ENCODE assay signal across 8 cellular contexts in genomic region chr11:3421608-3422379, GRCh38. TPM values are rescaled to one million over a fixed set of nuclear protein-coding genes. Genes with fewer than 3 reads are reported as not detected.
DNase-seq lines count a peak whose midpoint lies in the region; ATAC-seq, FAIRE-seq and TF ChIP-seq lines count a peak whose summit lies in the region.
"Not testable (repeated sequence)": the region's sequence is repeated elsewhere in the genome, so short reads cannot be mapped to it uniquely, and the experiment has no call there.

No MANE protein-coding gene starts in this region.

- not testable (repeated sequence) for H3K14ac ChIP-seq in H1 (ENCODE audit: insufficient read length)

- not testable (repeated sequence) for H2BK5ac ChIP-seq in H1 (ENCODE audit: low read depth, low read length)

- H4K8ac ChIP-seq in H1 (ENCODE audit: extremely low read depth, insufficient read depth, low read length) = not testable (repeated sequence)

- not testable (repeated sequence) for TF ChIP-seq RAD21 in H1 (IDR thresholded peaks at IDR 0.05 in 1 of 2, conservative IDR thresholded peaks at IDR 0.05 in 1 of 2; ENCODE audit: low read depth in 2 of 2, low read length in 2 of 2)

- not testable (repeated sequence) for H2BK120ac ChIP-seq in H1 (replicated peaks; ENCODE audit: low read depth, low read length)

- not testable (repeated sequence) for H3K23ac ChIP-seq in H1 (ENCODE audit: insufficient read length)

- intact Hi-C loops in left lung (cut with DNase I) = not testable (repeated sequence)
- intact Hi-C loops in psoas muscle (cut with DNase I) = loop anchor here in 1 of 2 donors (5.0 kb wide), 1 partner anchor 44 kb away; the partner anchor contains the start of gene ZNF195

- not testable (repeated sequence) for H3K36me3 Mint-ChIP-seq in IgD-negative memory B cell

- H3K9me3 Mint-ChIP-seq in IgD-negative memory B cell = not testable (repeated sequence)

- H4K5ac ChIP-seq in H1 (ENCODE audit: insufficient read length, low read depth, low read length) = not testable (repeated sequence)

- not testable (repeated sequence) for H3K4ac ChIP-seq in H1 (replicated peaks; ENCODE audit: insufficient read length, low read depth, low read length)

- not testable (repeated sequence) for H2BK12ac ChIP-seq in H1 (ENCODE audit: low read depth, low read length)

- H4K91ac ChIP-seq in H1 (replicated peaks; ENCODE audit: insufficient read length, low read length) = not testable (repeated sequence)

- H3K27ac ChIP-seq in RWPE2 (ENCODE audit: poor library complexity, severe bottlenecking) (peak overlapping the region; percentile 52), left lung (peak overlapping the region; percentile 13 to 57), psoas muscle (peak overlapping the region; percentile 70), tibial nerve (peak overlapping the region; percentile 66 to 86 (median 78))
- H3K27ac ChIP-seq in H1 (ENCODE audit: low read depth, low read length) = not testable (repeated sequence)

- H3K4me2 ChIP-seq in H1 (ENCODE audit: insufficient read depth in 1 of 2, low read depth in 2 of 2, low read length in 2 of 2) = peak overlapping the region; percentile 69 to 96

- H2BK15ac ChIP-seq in H1 (ENCODE audit: low read length) = not testable (repeated sequence)

- FAIRE-seq in H1 (lab: Jason Lieb, UNC) = not testable (repeated sequence)

- not testable (repeated sequence) for H3K79me1 ChIP-seq in H1 (ENCODE audit: low read depth, low read length)

- not testable (repeated sequence) for H3K56ac ChIP-seq in H1 (replicated peaks; ENCODE audit: insufficient read length, low read depth, low read length)

- peak overlapping the region; percentile 86 to 98 (median 97) for H3K27ac Mint-ChIP-seq in IgD-negative memory B cell

- peak overlapping the region in 3 of 4 experiments; percentile 38 to 74 (median 50); a peak in 6 of 7 replicates for H3K9ac ChIP-seq in H1 (replicated peaks in 1 of 4; ENCODE audit: extremely low read depth in 1 of 4, low read depth in 3 of 4, low read length in 3 of 4)

- WGBS in H1 (ENCODE audit: extremely low coverage in 1 of 2, insufficient coverage in 1 of 2, insufficient read length in 1 of 2, insufficient replicate concordance in 2 of 2, low coverage in 1 of 2, low lambda C conversion rate in 2 of 2, missing lambda C conversion rate in 1 of 2), 2 experiments = 16% methylated on average over 28 of the region's 42 CpGs; no CpG with 5 or more reads in 1 of the 2 experiments
- 5 to 6% (median 6%) methylated on average over 34 to 41 of the region's 42 CpGs for WGBS in psoas muscle, 3 donors
- 5 to 7% methylated on average over 29 to 31 of the region's 42 CpGs for WGBS in tibial nerve, 2 donors

- H2BK20ac ChIP-seq in H1 (ENCODE audit: low read length) = not testable (repeated sequence)

- H3K9me3 ChIP-seq in RWPE2 (ENCODE audit: severe bottlenecking); H1 (ENCODE audit: insufficient read depth in 2 of 2, low read depth in 1 of 2, low read length in 1 of 2); left lung; psoas muscle; tibial nerve: not testable (repeated sequence)

- not testable (repeated sequence) for H3K23me2 ChIP-seq in H1 (ENCODE audit: low read depth, low read length)

- TF ChIP-seq POLR2A in H1 (IDR thresholded peaks at IDR 0.05; ENCODE audit: control extremely low read depth in 1 of 2, low read depth in 2 of 2, low read length in 2 of 2) = peak; percentile 50 to 52; a peak in 2 of 3 replicates
- not testable (repeated sequence) for TF ChIP-seq POLR2A in tibial nerve (IDR thresholded peaks at IDR 0.05)

- not testable (repeated sequence) for H3K27me3 ChIP-seq in RWPE2 (ENCODE audit: insufficient read depth, poor library complexity, severe bottlenecking); H1 (replicated peaks in 1 of 4; ENCODE audit: control insufficient read depth in 3 of 4, extremely low read depth in 1 of 4, insufficient read depth in 3 of 4, low read length in 3 of 4); left lung; psoas muscle (ENCODE audit: insufficient read depth in 3 of 3, low read length in 2 of 3); tibial nerve

- peak overlapping the region; percentile 91 to 99 (median 97) for H3K4me3 Mint-ChIP-seq in IgD-negative memory B cell

- H2AFZ ChIP-seq in H1 (ENCODE audit: low read length) = not testable (repeated sequence)

- not testable (repeated sequence) for H3K36me3 ChIP-seq in RWPE2 (ENCODE audit: low read depth); H1 (ENCODE audit: control insufficient read depth in 2 of 4, insufficient read depth in 4 of 4, low read length in 3 of 4); left lung; psoas muscle (ENCODE audit: insufficient read depth in 1 of 2, low read depth in 1 of 2); tibial nerve

- not testable (repeated sequence) for TF ChIP-seq EP300 in H1 (IDR thresholded peaks at IDR 0.05; ENCODE audit: borderline replicate concordance in 1 of 2, low read depth in 2 of 2, low read length in 2 of 2)
- TF ChIP-seq EP300 in tibial nerve (IDR thresholded peaks at IDR 0.05) = peak in 1 of 2 donors; percentile 12

- TF ChIP-seq CTCF in RWPE2 (IDR thresholded peaks at IDR 0.05; ENCODE audit: poor library complexity, severe bottlenecking); H1 (IDR thresholded peaks at IDR 0.05; ENCODE audit: control extremely low read depth in 1 of 3, insufficient read depth in 1 of 3, low read depth in 1 of 3, low read length in 3 of 3); left lung (IDR thresholded peaks at IDR 0.05); psoas muscle (IDR thresholded peaks at IDR 0.05); tibial nerve (IDR thresholded peaks at IDR 0.05): not testable (repeated sequence)

- not testable (repeated sequence) for H4K20me1 ChIP-seq in H1 (replicated peaks in 1 of 2; ENCODE audit: control insufficient read depth in 1 of 2, insufficient read depth in 2 of 2, low read length in 2 of 2)

- H3K4me3 ChIP-seq in RWPE2 (ENCODE audit: severe bottlenecking) = peak overlapping the region; percentile 54
- peak overlapping the region; percentile 57 to 71 (median 62) for H3K4me3 ChIP-seq in H1 (ENCODE audit: extremely low read depth in 1 of 4, insufficient read depth in 2 of 4, low read depth in 3 of 4, low read length in 4 of 4)
- H3K4me3 ChIP-seq in left lung = peak overlapping the region; percentile 37 to 57
- peak overlapping the region; percentile 83 for H3K4me3 ChIP-seq in psoas muscle
- H3K4me3 ChIP-seq in tibial nerve = peak overlapping the region; percentile 48 to 74 (median 66)

- H3K79me2 ChIP-seq in H1 (ENCODE audit: control insufficient read depth in 1 of 2, insufficient read depth in 2 of 2, low read length in 2 of 2) = not testable (repeated sequence)

- not testable (repeated sequence) for H3K4me1 Mint-ChIP-seq in IgD-negative memory B cell

- not testable (repeated sequence) for ATAC-seq in RWPE2 (ENCODE audit: low read depth); left lung; psoas muscle

- not testable (repeated sequence) for H2AK5ac ChIP-seq in H1 (ENCODE audit: low read depth, low read length)

- CTCF ChIA-PET in H1 (lab: Charles Lee; ENCODE audit: partially characterized antibody) = not testable (repeated sequence)

- not testable (repeated sequence) for H3K27me3 Mint-ChIP-seq in IgD-negative memory B cell

- DNase-seq in EL (peak; percentile 67), H1 (ENCODE audit: low read depth in 1 of 2, low spot score in 2 of 2) (peak in 1 of 2 experiments; percentile 64)
- not testable (repeated sequence) for DNase-seq in RWPE2 (ENCODE audit: low spot score); left lung; psoas muscle; tibial nerve (ENCODE audit: low spot score in 2 of 2)
- DNase-seq in activated effector memory CD4-positive, alpha-beta T cell treated with anti-CD3 and anti-CD28 coated beads, Interleukin-2, amount 50 U/mL, for 16 hours = peak; percentile 65

- POLR2A ChIA-PET in H1 (lab: Charles Lee; ENCODE audit: partially characterized antibody) = interaction anchor here (0.7 to 0.9 kb wide), 2 partner anchors 26 to 81 kb away, joined by 3 to 4 read pairs; no protein-coding TSS in a partner anchor

- not testable (repeated sequence) for H3K4me1 ChIP-seq in RWPE2 (ENCODE audit: insufficient read depth, poor library complexity, severe bottlenecking); H1 (replicated peaks in 1 of 4; ENCODE audit: control insufficient read depth in 3 of 4, insufficient read depth in 4 of 4, low read length in 3 of 4); left lung; psoas muscle
- peaks cover 0 to 16% (median 3%) of the 10 kb centered on the region in 4 donors for H3K4me1 ChIP-seq in tibial nerve

- not testable (repeated sequence) for H3K18ac ChIP-seq in H1 (ENCODE audit: extremely low read depth, low read length)

TF ChIP-seq in H1, 55 proteins besides CTCF, POLR2A, EP300 and RAD21 (continues in another document):
- TF ChIP-seq, protein P1, sequence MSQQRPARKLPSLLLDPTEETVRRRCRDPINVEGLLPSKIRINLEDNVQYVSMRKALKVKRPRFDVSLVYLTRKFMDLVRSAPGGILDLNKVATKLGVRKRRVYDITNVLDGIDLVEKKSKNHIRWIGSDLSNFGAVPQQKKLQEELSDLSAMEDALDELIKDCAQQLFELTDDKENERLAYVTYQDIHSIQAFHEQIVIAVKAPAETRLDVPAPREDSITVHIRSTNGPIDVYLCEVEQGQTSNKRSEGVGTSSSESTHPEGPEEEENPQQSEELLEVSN (IDR thresholded peaks at IDR 0.05) = peak; percentile 47; the same call in 1 of the 2 replicates

RNA-seq across cellular contexts. Expression of gene ZNF195, which starts 42.8 kb away (rescaled TPM):
- 33.0 TPM for polyA plus RNA-seq in IgD-negative memory B cell
- 80.5 and 88.6 TPM in 2 replicates for total RNA-seq in H1 (2021; fragmentation: NEBNext Ultra II Directional; extraction: Animal tissue kit (Norgen Biotek cat#: 25700))
- polyA plus RNA-seq in H1 (2011; rRNA removed) = 23.4 and 23.9 TPM in 2 replicates
- polyA plus RNA-seq in H1 (2011; cell fraction: cytosol; rRNA removed) = 36.6 TPM
- polyA plus RNA-seq in H1 (2011; cell fraction: nucleus; rRNA removed) = 53.3 TPM
- polyA plus RNA-seq in H1 (2012, experiment 1 of 2) = 50.4 to 66.5 TPM (median 58.0 TPM) in 4 replicates
- polyA plus RNA-seq in H1 (2012, experiment 2 of 2) = 3.1 TPM
- 73.9 TPM for polyA plus RNA-seq in H1 (2013, experiment 1 of 2)
- 70.1 TPM for polyA plus RNA-seq in H1 (2013, experiment 2 of 2)
- 98.3 and 120 TPM in 2 replicates for polyA minus RNA-seq in H1 (2011; rRNA and poly(A)+ RNA removed)
- 69.8 TPM for polyA minus RNA-seq in H1 (2011; cell fraction: cytosol; rRNA and poly(A)+ RNA removed)
- polyA minus RNA-seq in H1 (2011; cell fraction: nucleus; rRNA and poly(A)+ RNA removed) = 194 TPM
- 10 to 100 TPM; 19.6 to 26.4 TPM for total RNA-seq in left lung
- total RNA-seq in psoas muscle = 10 to 100 TPM in 3 of 4 donors, 1 to 10 TPM in 1; 8.9 to 14.9 (median 11.7) TPM
- polyA plus RNA-seq in psoas muscle = 10 to 100 TPM in 2 of 3 donors, 1 to 10 TPM in 1; 8.6 to 14.8 (median 13.0) TPM
- 10 to 100 TPM; 12.2 to 31.6 (median 18.5) TPM for total RNA-seq in tibial nerve
